1 cellular context compared by ENCODE assay signal in genomic region chr21:5090132-5091079, GRCh38.
TF ChIP-seq lines count a peak whose summit lies in the region.

No MANE protein-coding gene starts in this region.

TF ChIP-seq in HepG2, 621 proteins besides CTCF, POLR2A, EP300 and RAD21 (continued from another document):
- TF ChIP-seq ZNF687 (CRISPR knock-in tag; IDR thresholded peaks at IDR 0.05) (peak; percentile 21; the same call in 1 of the 2 replicates), ZMYM3 (CRISPR knock-in tag; IDR thresholded peaks at IDR 0.05) (0 out of 2 replicates have a peak, but pooled peaks have one; percentile 32), MNT (IDR thresholded peaks at IDR 0.05) (peak; percentile 32; the same call in 1 of the 2 replicates)
